In the genomic region with DNA sequence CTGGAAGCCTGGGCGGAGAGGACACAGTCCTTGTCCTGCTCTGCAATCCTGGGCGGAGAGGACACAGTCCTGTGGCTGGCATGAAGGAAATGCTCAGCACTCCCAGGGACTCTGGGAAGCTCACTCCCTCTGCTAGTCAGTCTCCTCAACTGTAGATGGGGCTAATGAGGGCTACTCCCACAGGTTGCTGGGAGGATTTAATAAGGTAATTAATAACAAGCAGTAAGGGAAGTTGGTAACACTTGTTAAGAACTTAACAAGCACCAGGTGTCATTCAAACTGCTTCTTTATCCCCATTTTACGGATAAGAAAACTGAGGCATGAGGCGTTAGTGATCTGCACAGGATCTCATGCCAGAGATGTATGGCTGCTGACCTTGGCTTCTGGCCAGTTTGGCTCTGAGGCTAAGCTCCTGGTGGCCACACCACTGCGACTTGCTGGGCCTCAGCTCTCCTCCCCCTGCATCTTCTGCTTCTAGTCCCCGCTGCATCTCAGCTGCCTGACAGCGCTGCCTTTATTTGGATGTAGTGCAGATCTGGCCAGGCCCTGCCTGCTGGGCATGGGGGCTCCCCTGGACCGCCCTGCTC, we compare ENCODE assay signal across 17 cellular contexts. TPM values are rescaled to one million over a fixed set of nuclear protein-coding genes. Genes with fewer than 3 reads are reported as not detected.
DNase-seq lines count a peak whose midpoint lies in the region; ATAC-seq and TF ChIP-seq lines count a peak whose summit lies in the region.
"Had no signal": no experiment of that assay in that cellular context is flagged by ENCODE, and none has a peak within 500 bp of the region (broad histone marks: within the 10 kb centered on the region; RNA-seq: fewer than 3 reads in every experiment).

No MANE protein-coding gene starts in this region.

- H3K9me3 ChIP-seq in PC-3 (ENCODE audit: low read length): no peaks in the 10 kb centered on the region
- H3K9me3 ChIP-seq in smooth muscle cell (replicated peaks; ENCODE audit: low read depth): no peaks in the 10 kb centered on the region
- H3K9me3 ChIP-seq in stomach: no peaks in the 10 kb centered on the region
- no peaks in the 10 kb centered on the region for H3K9me3 ChIP-seq in esophagus muscularis mucosa

- H3K4me2 ChIP-seq in PC-3 (ENCODE audit: low read length) (no peak overlapping the region), smooth muscle cell (no peak overlapping the region)

- H3F3A ChIP-seq in PC-3 (ENCODE audit: low read length, unreplicated experiment) (no peaks in the 10 kb centered on the region), smooth muscle cell (ENCODE audit: low read depth) (no peaks in the 10 kb centered on the region)

- H3K9me3 Mint-ChIP-seq in activated CD8-positive, alpha-beta memory T cell treated with anti-CD3 and anti-CD28 coated beads, Interleukin-2, amount 10 ng/mL, durations not matched to agents 7 days and 5 days (ENCODE audit: low read depth): peaks cover 3% of the 10 kb centered on the region
- H3K9me3 Mint-ChIP-seq: activated T-helper 1 cell treated with anti-CD3 and anti-CD28 coated beads, Interleukin-12 subunit alpha, Interleukin-12 subunit beta, Interleukin-2, Interleukin-4 antibody, amounts not matched to agents 30 ng/mL and 10 ng/mL and 1 ng/mL, durations not matched to agents 14 hours and 24 hours and 36 hours; mesothelial cell of epicardium had no signal

- peaks cover 12% of the 10 kb centered on the region for H3K27me3 Mint-ChIP-seq in activated CD8-positive, alpha-beta memory T cell treated with anti-CD3 and anti-CD28 coated beads, Interleukin-2, amount 10 ng/mL, durations not matched to agents 7 days and 5 days

- H3K9me2 ChIP-seq in PC-3 (replicated peaks; ENCODE audit: low read length): no peaks in the 10 kb centered on the region

- peak; percentile 16; the same call in 1 of the 2 replicates for TF ChIP-seq CTCF in PC-3 (conservative IDR thresholded peaks at IDR 0.05; ENCODE audit: low read depth, low read length)
- peak; percentile 1 for TF ChIP-seq CTCF in fibroblast of mammary gland (conservative IDR thresholded peaks at IDR 0.05; ENCODE audit: control insufficient read depth, insufficient read depth, low read depth, low read length)
- TF ChIP-seq CTCF in smooth muscle cell (IDR thresholded peaks at IDR 0.05; ENCODE audit: borderline replicate concordance, insufficient read depth, poor library complexity, severe bottlenecking): no peak
- TF ChIP-seq CTCF in stomach (IDR thresholded peaks at IDR 0.05): no peak
- TF ChIP-seq CTCF in esophagus muscularis mucosa (IDR thresholded peaks at IDR 0.05): no peak

- H3K27ac ChIP-seq in PC-3 (ENCODE audit: low read length): no peak overlapping the region
- H3K27ac ChIP-seq in smooth muscle cell (ENCODE audit: low read depth): peak overlapping the region; percentile 51
- H3K27ac ChIP-seq in stomach: no peak overlapping the region
- H3K27ac ChIP-seq in esophagus muscularis mucosa (replicated peaks in 1 of 4): no peak overlapping the region

- peaks cover 4% of the 10 kb centered on the region for H3K36me3 Mint-ChIP-seq in activated CD8-positive, alpha-beta memory T cell treated with anti-CD3 and anti-CD28 coated beads, Interleukin-2, amount 10 ng/mL, durations not matched to agents 7 days and 5 days
- H3K36me3 Mint-ChIP-seq: mesothelial cell of epicardium had no signal

- H3K4me1 ChIP-seq in PC-3 (ENCODE audit: insufficient read depth, low read length): peaks cover 4% of the 10 kb centered on the region
- peaks cover 5% of the 10 kb centered on the region for H3K4me1 ChIP-seq in smooth muscle cell (ENCODE audit: low read depth)
- peaks cover 0 to 25% (median 3%) of the 10 kb centered on the region in 4 donors for H3K4me1 ChIP-seq in stomach
- peaks cover 0 to 6% (median 4%) of the 10 kb centered on the region in 4 donors for H3K4me1 ChIP-seq in esophagus muscularis mucosa

- H3K79me2 ChIP-seq in PC-3 (ENCODE audit: low read length) (no peaks in the 10 kb centered on the region), smooth muscle cell (ENCODE audit: low read depth) (no peaks in the 10 kb centered on the region)

- no peak overlapping the region for H3K9ac ChIP-seq in PC-3 (ENCODE audit: low read length)
- no peak overlapping the region for H3K9ac ChIP-seq in smooth muscle cell (ENCODE audit: low read depth)

- no peak for DNase-seq in activated CD8-positive, alpha-beta memory T cell treated with anti-CD3 and anti-CD28 coated beads, Interleukin-2, amount 10 ng/mL, durations not matched to agents 7 days and 5 days
- no peak for DNase-seq in activated CD8-positive, alpha-beta memory T cell treated with anti-CD3 and anti-CD28 coated beads, Interleukin-2, amount 50 U/mL, for 48 hours
- DNase-seq in PC-3 (no peak), fibroblast of mammary gland (ENCODE audit: low read depth) (no peak), smooth muscle cell (lab: John Stamatoyannopoulos, UW; ENCODE audit: unreplicated experiment) (no peak), stomach (no peak), esophagus muscularis mucosa (ENCODE audit: extremely low spot score) (no peak)
- DNase-seq: activated CD4-positive, alpha-beta T cell treated with anti-CD3 and anti-CD28 coated beads, Interleukin-2, amount 50 U/mL, for 4 hours; central memory CD4-positive, alpha-beta T cell; GF-D8; hippocampal formation; NCI-H2029; NCI-H524 treated with DMSO at 0.1 percent for 48 hours; right cardiac atrium had no signal

- intact Hi-C loops in PC-3 (cut with micrococcal nuclease): loop anchor here (10.0 kb wide), 1 partner anchor 97 kb away; no protein-coding TSS in a partner anchor
- intact Hi-C loops in stomach (cut with DNase I; ENCODE audit: low total_unique reads): loop anchor here (10.0 kb wide), 2 partner anchors 197 to 257 kb away; no protein-coding TSS in a partner anchor
- intact Hi-C loops in esophagus muscularis mucosa (cut with DNase I): no loop called here

- TF ChIP-seq POLR2A in stomach (IDR thresholded peaks at IDR 0.05) (no peak), esophagus muscularis mucosa (IDR thresholded peaks at IDR 0.05; ENCODE audit: low read depth) (no peak)

- H3K27ac Mint-ChIP-seq in activated CD8-positive, alpha-beta memory T cell treated with anti-CD3 and anti-CD28 coated beads, Interleukin-2, amount 10 ng/mL, durations not matched to agents 7 days and 5 days: peak overlapping the region; percentile 57
- H3K27ac Mint-ChIP-seq: mesothelial cell of epicardium had no signal

- POLR2A ChIA-PET in PC-3 (lab: Charles Lee; ENCODE audit: unreplicated experiment): interaction anchor here (0.8 kb wide), 1 partner anchor 256 kb away, joined by 7 read pairs; no protein-coding TSS in a partner anchor

- BruUV-seq in PC-3 (replicated peaks; lab: Mats Ljungman, UMichigan): no TSS peak

- H3K4me3 ChIP-seq in PC-3 (ENCODE audit: low read length) (no peak overlapping the region), fibroblast of mammary gland (ENCODE audit: control insufficient read depth, low read depth, low read length) (no peak overlapping the region), smooth muscle cell (no peak overlapping the region), stomach (no peak overlapping the region), esophagus muscularis mucosa (no peak overlapping the region)

- no peaks in the 10 kb centered on the region for H4K20me1 ChIP-seq in PC-3 (ENCODE audit: low read length)
- no peaks in the 10 kb centered on the region for H4K20me1 ChIP-seq in smooth muscle cell (ENCODE audit: low read depth)

- no peaks in the 10 kb centered on the region for H3K36me3 ChIP-seq in PC-3 (ENCODE audit: low read depth, low read length)
- no peaks in the 10 kb centered on the region for H3K36me3 ChIP-seq in smooth muscle cell (ENCODE audit: low read depth)
- H3K36me3 ChIP-seq in stomach: no peaks in the 10 kb centered on the region
- H3K36me3 ChIP-seq in esophagus muscularis mucosa: no peaks in the 10 kb centered on the region

- CTCF ChIA-PET in activated CD8-positive, alpha-beta memory T cell treated with anti-CD3 and anti-CD28 coated beads, Interleukin-2, amount 10 ng/mL, durations not matched to agents 7 days and 5 days (lab: Charles Lee): interaction anchor here (0.9 to 4.3 kb wide), 3 partner anchors 11 to 234 kb away, joined by 3 to 17 read pairs (median 3); no protein-coding TSS in a partner anchor
- CTCF ChIA-PET in PC-3 (lab: Charles Lee): no interaction called here

- TF ChIP-seq EP300 in stomach (IDR thresholded peaks at IDR 0.05) (no peak), esophagus muscularis mucosa (IDR thresholded peaks at IDR 0.05) (no peak)

- 87% methylated on average over 8 of the region's 8 CpGs for WGBS in smooth muscle cell (ENCODE audit: low lambda C conversion rate)
- WGBS in stomach, 5 donors: 75 to 80% (median 77%) methylated on average over 8 of the region's 8 CpGs
- 86% methylated on average over 5 of the region's 8 CpGs for WGBS in esophagus muscularis mucosa

- peaks cover 72% of the 10 kb centered on the region for H3K4me1 Mint-ChIP-seq in activated CD8-positive, alpha-beta memory T cell treated with anti-CD3 and anti-CD28 coated beads, Interleukin-2, amount 10 ng/mL, durations not matched to agents 7 days and 5 days

- no peak overlapping the region for H2AFZ ChIP-seq in PC-3 (ENCODE audit: low read length)
- H2AFZ ChIP-seq in smooth muscle cell (ENCODE audit: low read depth): no peak overlapping the region

- no peak overlapping the region for H3K4me3 Mint-ChIP-seq in activated CD8-positive, alpha-beta memory T cell treated with anti-CD3 and anti-CD28 coated beads, Interleukin-2, amount 10 ng/mL, durations not matched to agents 7 days and 5 days
- H3K4me3 Mint-ChIP-seq: mesothelial cell of epicardium had no signal

- no peak for ATAC-seq in activated CD8-positive, alpha-beta memory T cell treated with anti-CD3 and anti-CD28 coated beads, Interleukin-2, amount 10 ng/mL, durations not matched to agents 7 days and 5 days
- ATAC-seq in PC-3 (peak; percentile 37; the same call in 1 of the 2 replicates), GM21723 (IDR thresholded peaks at IDR 0.05; ENCODE audit: unreplicated experiment) (no peak)
- ATAC-seq: right cardiac atrium had no signal

- no peaks in the 10 kb centered on the region for H3K27me3 ChIP-seq in PC-3 (ENCODE audit: low read length)
- H3K27me3 ChIP-seq in smooth muscle cell (ENCODE audit: low read depth): no peaks in the 10 kb centered on the region
- peaks cover 0 to 24% (median 0%) of the 10 kb centered on the region in 3 donors for H3K27me3 ChIP-seq in stomach
- peaks cover 0 to 5% (median 0%) of the 10 kb centered on the region in 4 donors for H3K27me3 ChIP-seq in esophagus muscularis mucosa

RNA-seq across cellular contexts. Expression of a gene that starts 54.1 kb away (rescaled TPM):
- total RNA-seq in activated CD8-positive, alpha-beta memory T cell treated with anti-CD3 and anti-CD28 coated beads, Interleukin-2, amount 10 ng/mL, durations not matched to agents 7 days and 5 days: 1 to 10 TPM; 1.4 to 1.8 TPM
- total RNA-seq in PC-3 (2014; rRNA removed) (3.5 and 3.8 TPM in 2 replicates), smooth muscle cell (3.1 and 4.7 TPM in 2 replicates), stomach (1 to 10 TPM in 1 of 5 donors, not detected in 4; 1.1 TPM), esophagus muscularis mucosa (1 to 10 TPM; 3.5 to 7.1 (median 6.6) TPM)
- polyA plus RNA-seq in smooth muscle cell (8.5 and 11.7 TPM in 2 replicates), stomach (under 1 TPM; 0.31 to 0.92 (median 0.75) TPM)

Comparison
In these comparisons a context has a peak if more than half of its experiments do, and no peak if none do; other contexts are left out.
1. CTCF ChIP-seq: peak in PC-3 (single experiment) and fibroblast of mammary gland (single experiment); none in smooth muscle cell (single experiment), stomach (0 of 7) and esophagus muscularis mucosa (0 of 3).